Comparison of ENCODE assay signal across 9 cellular contexts in genomic region chr17:20453820-20454434, GRCh38. TPM values are rescaled to one million over a fixed set of nuclear protein-coding genes. Genes with fewer than 3 reads are reported as not detected.
"Had no signal": no experiment of that assay in that cellular context is flagged by ENCODE, and none has a peak within 500 bp of the region (broad histone marks: within the 10 kb centered on the region; RNA-seq: fewer than 3 reads in every experiment).

No MANE protein-coding gene starts in this region.

RNA-seq across cellular contexts. Expression of gene LGALS9B, which starts 13.4 kb away (rescaled TPM):
- total RNA-seq: OCI-LY7, PC-3, Right ventricle myocardium inferior, Right ventricle myocardium superior, RPMI7951, SJCRH30, SJSA1, SK-MEL-5 had no signal
- polyA plus RNA-seq: SK-N-SH had no signal
